1 cellular context compared by ENCODE assay signal in the genomic region with DNA sequence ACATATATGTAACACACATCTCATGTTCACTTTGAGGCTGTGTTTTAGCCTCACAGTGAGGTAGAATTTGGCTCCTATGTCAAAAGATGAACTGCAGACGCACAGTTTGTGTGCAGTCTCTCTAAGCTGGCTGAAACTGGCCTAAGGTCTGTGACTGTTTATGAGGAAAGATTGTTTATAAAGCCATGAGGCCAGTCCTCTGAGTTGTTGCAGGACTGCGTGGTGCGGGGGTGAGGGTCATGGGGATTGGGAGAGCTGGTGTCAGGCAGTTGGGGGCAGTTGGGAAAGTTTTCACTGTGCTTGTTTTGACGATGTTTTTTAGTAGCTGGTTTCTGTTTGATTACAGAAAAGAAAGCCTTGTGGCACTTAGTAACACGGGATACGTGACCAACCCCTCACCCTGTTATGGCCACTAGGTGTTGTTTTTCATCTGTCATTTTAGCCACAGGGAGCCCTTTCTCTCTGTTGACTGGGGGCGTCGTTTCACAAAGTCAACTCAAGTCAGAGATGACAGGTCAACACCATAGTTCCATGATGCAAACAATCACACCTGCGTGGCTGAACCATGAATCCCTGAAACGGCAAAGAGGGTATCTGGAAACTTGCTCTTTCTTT.
TF ChIP-seq lines count a peak whose summit lies in the region.

No MANE protein-coding gene starts in this region.

TF ChIP-seq in IMR-90, 13 proteins besides CTCF, POLR2A, EP300 and RAD21:
- TF ChIP-seq CEBPB (IDR thresholded peaks at IDR 0.05; ENCODE audit: low read depth, low read length) (no peak), MAZ (IDR thresholded peaks at IDR 0.05; ENCODE audit: borderline replicate concordance, low read depth, low read length) (peak; percentile 18; the same call in 1 of the 2 replicates), MXI1 (IDR thresholded peaks at IDR 0.05; ENCODE audit: borderline replicate concordance, low read depth, low read length) (no peak), RCOR1 (IDR thresholded peaks at IDR 0.05; ENCODE audit: insufficient replicate concordance, low read length) (no peak), RFX5 (IDR thresholded peaks at IDR 0.05; ENCODE audit: low read depth, low read length) (no peak)
